Comparison of ENCODE assay signal across 8 cellular contexts in the genomic region with DNA sequence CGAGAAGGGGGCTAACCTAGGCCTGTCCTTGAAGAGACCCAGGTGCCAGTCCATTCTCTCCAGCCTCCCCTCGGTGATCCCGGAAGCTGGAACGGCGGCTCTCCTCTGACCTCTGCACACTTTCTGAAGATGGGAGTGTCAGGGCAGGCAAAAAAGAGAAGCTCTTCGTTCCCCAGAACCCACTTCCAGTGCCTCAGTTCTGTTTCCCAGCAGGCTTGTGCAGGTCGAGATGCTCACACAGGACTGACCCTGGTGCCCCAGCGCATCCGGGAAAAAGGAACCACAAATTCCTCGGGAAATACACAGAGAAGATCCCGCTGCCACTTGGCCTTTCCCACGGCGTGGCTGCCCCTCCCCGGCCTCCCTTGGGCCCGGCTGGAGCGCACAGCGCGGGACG. TPM values are rescaled to one million over a fixed set of nuclear protein-coding genes. Genes with fewer than 3 reads are reported as not detected.
A peak's percentile ranks its signal among the peaks of the same experiment; 100 is the strongest.
DNase-seq lines count a peak whose midpoint lies in the region; ATAC-seq and TF ChIP-seq lines count a peak whose summit lies in the region.

No MANE protein-coding gene starts in this region.

- no peak overlapping the region for H3K9ac ChIP-seq in neural progenitor cell

- H3K27me3 ChIP-seq in PC-9 (ENCODE audit: insufficient read depth, low read depth) (no peaks in the 10 kb centered on the region), neural progenitor cell (peaks cover 41% of the 10 kb centered on the region)

- POLR2A ChIA-PET in PC-9 (lab: Charles Lee; ENCODE audit: unreplicated experiment) = interaction anchor here (0.7 kb wide), 1 partner anchor 13 kb away, joined by 3 read pairs; a partner anchor contains a TSS

- H3K79me2 ChIP-seq in PC-9 (ENCODE audit: low read depth) (0 out of 2 replicates have a peak, but pooled peaks cover 7% of the 10 kb centered on the region), neural progenitor cell (ENCODE audit: low read depth) (no peaks in the 10 kb centered on the region)

- H3F3A ChIP-seq in PC-9 (ENCODE audit: insufficient read depth, low read depth) (peaks cover 11% of the 10 kb centered on the region; the same call in 1 of the 2 replicates), neural progenitor cell (ENCODE audit: low read depth) (peaks cover 34% of the 10 kb centered on the region)

- no peak for DNase-seq in PC-9
- DNase-seq in epithelial cell of proximal tubule (ENCODE audit: low read depth) = no peak
- DNase-seq in neural progenitor cell (ENCODE audit: low spot score) = peak; percentile 16
- DNase-seq in effector CD8-positive, alpha-beta T cell (lab: John Stamatoyannopoulos, UW) = no peak
- DNase-seq in NCI-H526 treated with DMSO at 0.1 percent for 48 hours (lab: John Stamatoyannopoulos, UW) = no peak
- no peak for DNase-seq in NCI-H2029 (lab: John Stamatoyannopoulos, UW)

- H2AFZ ChIP-seq in PC-9 (peak overlapping the region; percentile 91), neural progenitor cell (replicated peaks) (peak overlapping the region; percentile 100)

- BruUV-seq in PC-9 (replicated peaks; lab: Mats Ljungman, UMichigan) = TSS peak; percentile 77

- no peaks in the 10 kb centered on the region for H3K9me2 ChIP-seq in PC-9 (ENCODE audit: insufficient read depth)

- no peaks in the 10 kb centered on the region for H3K9me3 ChIP-seq in PC-9 (ENCODE audit: insufficient read depth, low read depth)
- H3K9me3 ChIP-seq in neural progenitor cell (ENCODE audit: low read depth) = no peaks in the 10 kb centered on the region

- H3K4me3 ChIP-seq in PC-9 = peak overlapping the region; percentile 88
- peak overlapping the region; percentile 85 for H3K4me3 ChIP-seq in epithelial cell of proximal tubule (ENCODE audit: low read depth, low read length)
- H3K4me3 ChIP-seq in neural progenitor cell = peak overlapping the region; percentile 82

- H3K36me3 ChIP-seq in PC-9 (ENCODE audit: low read depth) (no peaks in the 10 kb centered on the region), neural progenitor cell (no peaks in the 10 kb centered on the region)

- TF ChIP-seq CTCF in PC-9 (conservative IDR thresholded peaks at IDR 0.05) = no peak
- TF ChIP-seq CTCF in epithelial cell of proximal tubule (conservative IDR thresholded peaks at IDR 0.05; ENCODE audit: low read depth, low read length) = no peak
- TF ChIP-seq CTCF in neural progenitor cell (IDR thresholded peaks at IDR 0.05) = no peak

- ATAC-seq in GM18867 (IDR thresholded peaks at IDR 0.05; ENCODE audit: unreplicated experiment) = peak; percentile 2
- no peak for ATAC-seq in GM21360 (IDR thresholded peaks at IDR 0.05; ENCODE audit: unreplicated experiment)

- H3K27me3 Mint-ChIP-seq in neural progenitor cell (ENCODE audit: insufficient read depth, low read depth) = peaks cover 11% of the 10 kb centered on the region

- H3K27ac ChIP-seq in PC-9 (no peak overlapping the region), neural progenitor cell (no peak overlapping the region)

- H3K36me3 Mint-ChIP-seq in neural progenitor cell = peaks cover 2% of the 10 kb centered on the region

- intact Hi-C loops in PC-9 (cut with micrococcal nuclease; ENCODE audit: unreplicated experiment) = loop anchor here (5.0 kb wide), 1 partner anchor 37 kb away; no protein-coding TSS in a partner anchor

- H3K4me2 ChIP-seq in PC-9 (peak overlapping the region; percentile 90), neural progenitor cell (peak overlapping the region; percentile 78)

- peaks cover 46% of the 10 kb centered on the region for H3K4me1 Mint-ChIP-seq in neural progenitor cell

- peak overlapping the region; percentile 25 for H3K27ac Mint-ChIP-seq in neural progenitor cell

- H4K20me1 ChIP-seq in PC-9 (ENCODE audit: insufficient read depth) (no peaks in the 10 kb centered on the region), neural progenitor cell (ENCODE audit: low read depth) (no peaks in the 10 kb centered on the region)

- H3K4me3 Mint-ChIP-seq in neural progenitor cell = peak overlapping the region; percentile 88

- H3K4me1 ChIP-seq in PC-9 (replicated peaks; ENCODE audit: insufficient read depth) = peaks cover 16% of the 10 kb centered on the region
- H3K4me1 ChIP-seq in neural progenitor cell = peaks cover 36% of the 10 kb centered on the region

- CTCF ChIA-PET in PC-9 (lab: Charles Lee) = no interaction called here

- H3K9me3 Mint-ChIP-seq in neural progenitor cell = no peaks in the 10 kb centered on the region

RNA-seq across cellular contexts. Expression of a gene that starts 0.7 kb away (rescaled TPM):
- total RNA-seq in PC-9 (2021) (54.5 and 55.9 TPM in 2 replicates), epithelial cell of proximal tubule (18.7 and 23.8 TPM in 2 replicates), neural progenitor cell (ENCODE audit: low replicate concordance) (4.0 and 17.6 TPM in 2 replicates)

RNA-seq across cellular contexts. Expression of a gene that starts 12.5 kb away (rescaled TPM):
- total RNA-seq in PC-9 (2021) = 76.8 and 82.6 TPM in 2 replicates
- total RNA-seq in epithelial cell of proximal tubule = 134 and 219 TPM in 2 replicates
- 23.3 and 51.4 TPM in 2 replicates for total RNA-seq in neural progenitor cell (ENCODE audit: low replicate concordance)
